Comparison of ENCODE assay signal across 23 cellular contexts in genomic region chr1:79355073-79355472, GRCh38.
A peak's percentile ranks its signal among the peaks of the same experiment; 100 is the strongest.
DNase-seq lines count a peak whose midpoint lies in the region; ATAC-seq and TF ChIP-seq lines count a peak whose summit lies in the region.
"Had no signal": no experiment of that assay in that cellular context is flagged by ENCODE, and none has a peak within 500 bp of the region (broad histone marks: within the 10 kb centered on the region; RNA-seq: fewer than 3 reads in every experiment).

No MANE protein-coding gene starts in this region.

- in situ Hi-C loops in brain microvascular endothelial cell (cut with HindIII; ENCODE audit: low pct_ligation_motif_present, low sequenced_read_pairs) = no loop called here

- H3K79me2 ChIP-seq in GM23338 (replicated peaks; ENCODE audit: insufficient read depth) = no peaks in the 10 kb centered on the region

- no peak for TF ChIP-seq CTCF in AG04449 (IDR thresholded peaks at IDR 0.05; ENCODE audit: insufficient read depth, low read length, missing control alignments)
- no peak for TF ChIP-seq CTCF in GM23338 (conservative IDR thresholded peaks at IDR 0.05; ENCODE audit: low read depth in 2 of 2)
- no peak for TF ChIP-seq CTCF in brain microvascular endothelial cell (IDR thresholded peaks at IDR 0.05; ENCODE audit: low read depth, low read length, missing control alignments)
- no peak for TF ChIP-seq CTCF in dorsolateral prefrontal cortex (IDR thresholded peaks at IDR 0.05 in 54 of 56, conservative IDR thresholded peaks at IDR 0.05 in 2 of 56; ENCODE audit: low read depth in 1 of 56, partially characterized antibody in 56 of 56)

- H3K27ac ChIP-seq in GM23338 (ENCODE audit: low read depth) (no peak overlapping the region), brain microvascular endothelial cell (no peak overlapping the region), dorsolateral prefrontal cortex (no peak overlapping the region)
- H3K27ac ChIP-seq: A549, KMS-11, pancreas, SK-N-MC, upper lobe of left lung had no signal

- H3K4me1 Mint-ChIP-seq in GM23338 = peaks cover 3% of the 10 kb centered on the region; the same call in 2 of the 3 replicates
- no peaks in the 10 kb centered on the region for H3K4me1 Mint-ChIP-seq in activated T-cell treated with anti-CD3 and anti-CD28 coated beads, Interleukin-2, amount 50 U/mL, for 72 hours (ENCODE audit: low read depth)

- CTCF ChIA-PET in AG04449 (lab: Yijun Ruan, JAX) = interaction anchor here (0.9 to 4.0 kb wide), 6 partner anchors 10 to 518 kb away, joined by 3 to 54 read pairs (median 6); no protein-coding TSS in a partner anchor

- intact Hi-C loops in dorsolateral prefrontal cortex (cut with DNase I) = no loop called here

- H2AFZ ChIP-seq in GM23338 = peak overlapping the region; percentile 30; the same call in 1 of the 2 replicates

- H3K4me1 ChIP-seq in GM23338 (ENCODE audit: insufficient read depth) = no peaks in the 10 kb centered on the region
- H3K4me1 ChIP-seq: A549, pancreas, upper lobe of left lung had no signal

- peak; percentile 59 for DNase-seq in AG04449 (ENCODE audit: low read depth, low spot score)
- no peak for DNase-seq in GM23338 (ENCODE audit: low spot score)
- DNase-seq in brain microvascular endothelial cell = peak; percentile 29
- peak; percentile 8 for DNase-seq in hepatic stellate cell (ENCODE audit: low spot score)
- DNase-seq in activated T-cell treated with anti-CD3 and anti-CD28 coated beads, Interleukin-2, amount 50 U/mL, for 72 hours = no peak
- no peak for DNase-seq in OCI-M2 (lab: John Stamatoyannopoulos, UW; ENCODE audit: unreplicated experiment)
- no peak for DNase-seq in dorsolateral prefrontal cortex
- DNase-seq: activated CD4-positive, alpha-beta T cell treated with anti-CD3 and anti-CD28 coated beads, Interleukin-2, amount 50 U/mL, for 1 hour; activated T-cell treated with anti-CD3 and anti-CD28 coated beads, Interleukin-2, amount 50 U/mL, for 1 hour; cerebellar nuclear complex; hippocampal formation; left cardiac atrium; mucosa of descending colon; NCI-H1694; NCI-H510A treated with DMSO at 0.1 percent for 48 hours; pancreas; stimulated activated naive CD4-positive, alpha-beta T cell; upper lobe of left lung had no signal

- H3K36me3 Mint-ChIP-seq in GM23338 (ENCODE audit: low read depth) = no peaks in the 10 kb centered on the region
- no peaks in the 10 kb centered on the region for H3K36me3 Mint-ChIP-seq in activated T-cell treated with anti-CD3 and anti-CD28 coated beads, Interleukin-2, amount 50 U/mL, for 72 hours (ENCODE audit: insufficient read depth in 2 of 2)
- H3K36me3 Mint-ChIP-seq: activated naive CD8-positive, alpha-beta T cell had no signal

- H3K4me3 ChIP-seq in AG04449 (ENCODE audit: low read depth, low read length) (no peak overlapping the region), GM23338 (no peak overlapping the region), brain microvascular endothelial cell (ENCODE audit: low read depth, low read length) (no peak overlapping the region), dorsolateral prefrontal cortex (no peak overlapping the region)
- H3K4me3 ChIP-seq: A549, mucosa of descending colon, pancreas, SK-N-MC, upper lobe of left lung had no signal

- H3K36me3 ChIP-seq in GM23338 (ENCODE audit: insufficient read depth) = no peaks in the 10 kb centered on the region
- no peaks in the 10 kb centered on the region for H3K36me3 ChIP-seq in brain microvascular endothelial cell (replicated peaks)
- H3K36me3 ChIP-seq: pancreas, upper lobe of left lung had no signal

- H3F3A ChIP-seq in GM23338 (replicated peaks; ENCODE audit: low read depth) = no peaks in the 10 kb centered on the region

- H3K9me2 ChIP-seq in GM23338 (ENCODE audit: insufficient read depth) = no peaks in the 10 kb centered on the region

- H4K20me1 ChIP-seq in GM23338 (replicated peaks; ENCODE audit: insufficient read depth) = no peaks in the 10 kb centered on the region

- POLR2A ChIA-PET in AG04449 (lab: Yijun Ruan, JAX) = no interaction called here

- H3K27me3 Mint-ChIP-seq in GM23338 (ENCODE audit: insufficient read depth, low read depth, poor library complexity) = no peaks in the 10 kb centered on the region
- H3K27me3 Mint-ChIP-seq in activated T-cell treated with anti-CD3 and anti-CD28 coated beads, Interleukin-2, amount 50 U/mL, for 72 hours (ENCODE audit: low read depth) = no peaks in the 10 kb centered on the region
- H3K27me3 Mint-ChIP-seq: activated naive CD8-positive, alpha-beta T cell had no signal

- H3K27ac Mint-ChIP-seq in GM23338 = no peak overlapping the region
- no peak overlapping the region for H3K27ac Mint-ChIP-seq in activated T-cell treated with anti-CD3 and anti-CD28 coated beads, Interleukin-2, amount 50 U/mL, for 72 hours
- H3K27ac Mint-ChIP-seq: activated naive CD8-positive, alpha-beta T cell had no signal

- no peaks in the 10 kb centered on the region; the same call in 2 of the 3 replicates for H3K9me3 Mint-ChIP-seq in GM23338
- H3K9me3 Mint-ChIP-seq in activated T-cell treated with anti-CD3 and anti-CD28 coated beads, Interleukin-2, amount 50 U/mL, for 72 hours = peaks cover 0 to 1% of the 10 kb centered on the region in 2 donors

- H3K4me3 Mint-ChIP-seq in GM23338 = no peak overlapping the region
- no peak overlapping the region for H3K4me3 Mint-ChIP-seq in activated T-cell treated with anti-CD3 and anti-CD28 coated beads, Interleukin-2, amount 50 U/mL, for 72 hours
- H3K4me3 Mint-ChIP-seq: activated naive CD8-positive, alpha-beta T cell had no signal

- H3K4me2 ChIP-seq in GM23338 = no peak overlapping the region
- H3K4me2 ChIP-seq: A549, KMS-11 had no signal

- no peaks in the 10 kb centered on the region for H3K27me3 ChIP-seq in GM23338 (ENCODE audit: insufficient read depth)
- H3K27me3 ChIP-seq in brain microvascular endothelial cell (replicated peaks) = no peaks in the 10 kb centered on the region
- peaks cover 0 to 9% (median 0%) of the 10 kb centered on the region in 45 donors for H3K27me3 ChIP-seq in dorsolateral prefrontal cortex
- H3K27me3 ChIP-seq: pancreas, upper lobe of left lung had no signal

- ATAC-seq in GM23338 = no peak
- no peak for ATAC-seq in esophagus mucosa
- ATAC-seq in activated T-cell treated with anti-CD3 and anti-CD28 coated beads, Interleukin-2, amount 50 U/mL, for 72 hours (replicated peaks in 1 of 2) = no peak
- ATAC-seq: A549, left cardiac atrium, mucosa of descending colon had no signal

TF ChIP-seq in GM23338, 12 proteins besides CTCF, POLR2A, EP300 and RAD21 (continues in another document):
- TF ChIP-seq CREB1 (CRISPR knock-in tag; IDR thresholded peaks at IDR 0.05; ENCODE audit: low read depth) = no peak
- TF ChIP-seq STAT1 (IDR thresholded peaks at IDR 0.05; ENCODE audit: unreplicated experiment) = no peak
- TF ChIP-seq JUNB (IDR thresholded peaks at IDR 0.05; ENCODE audit: unreplicated experiment) = no peak
- no peak for TF ChIP-seq EZH2 (IDR thresholded peaks at IDR 0.05; ENCODE audit: low read depth, unreplicated experiment)
- no peak for TF ChIP-seq ETS1 (IDR thresholded peaks at IDR 0.05)
- TF ChIP-seq POLR2AphosphoS5 (IDR thresholded peaks at IDR 0.05; ENCODE audit: low read depth) = no peak
- TF ChIP-seq ZNF114 (CRISPR knock-in tag; IDR thresholded peaks at IDR 0.05) = no peak
- no peak for TF ChIP-seq NANOG (IDR thresholded peaks at IDR 0.05; ENCODE audit: borderline replicate concordance)

Comparison
In these comparisons a context has a peak if more than half of its experiments do, and no peak if none do; other contexts are left out.
1. DNase-seq: peak in AG04449 (single experiment), brain microvascular endothelial cell (single experiment) and hepatic stellate cell (single experiment); none in GM23338 (single experiment), activated T-cell treated with anti-CD3 and anti-CD28 coated beads, Interleukin-2, amount 50 U/mL, for 72 hours (0 of 2), OCI-M2 (single experiment) and dorsolateral prefrontal cortex (0 of 10).